11 cellular contexts compared by ENCODE assay signal in the genomic region with DNA sequence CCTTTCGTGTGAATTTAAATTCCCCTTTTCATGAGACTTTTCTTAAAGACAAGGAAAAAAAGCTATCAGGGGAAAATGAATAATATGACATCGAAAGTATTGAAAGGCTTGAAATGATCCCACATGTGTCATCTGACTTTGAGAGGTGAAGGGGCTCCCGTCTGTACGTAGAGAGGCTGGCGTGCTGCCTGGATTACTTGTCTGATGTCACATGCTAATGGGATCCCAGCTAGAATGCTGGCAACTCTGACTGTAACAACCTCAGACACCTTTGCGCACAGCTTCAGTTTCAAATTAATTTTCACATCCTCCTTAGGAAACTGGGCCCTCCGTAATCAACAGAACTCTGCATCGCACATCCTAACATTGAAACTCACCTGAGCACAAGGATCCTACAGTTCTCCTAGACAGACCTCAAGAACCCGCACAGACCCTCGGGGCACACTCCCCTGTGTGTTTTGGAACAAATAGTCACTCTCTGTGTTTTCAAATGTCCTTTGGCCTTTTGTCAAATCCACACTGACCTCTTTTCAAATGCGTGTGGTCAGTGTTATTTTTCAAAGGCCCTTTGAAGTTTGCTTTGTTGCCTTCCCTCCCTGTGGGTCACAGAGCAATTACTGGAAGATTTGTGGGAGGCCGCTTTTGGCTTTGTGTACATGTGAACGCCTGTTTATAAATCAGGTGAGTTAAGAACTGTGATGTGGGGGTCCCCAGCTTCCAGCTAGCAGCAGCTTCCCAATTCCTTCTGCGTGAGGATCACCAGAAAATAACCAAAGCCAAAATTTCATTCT.
DNase-seq lines count a peak whose midpoint lies in the region; ATAC-seq, FAIRE-seq and TF ChIP-seq lines count a peak whose summit lies in the region.
"Had no signal": no experiment of that assay in that cellular context is flagged by ENCODE, and none has a peak within 500 bp of the region (broad histone marks: within the 10 kb centered on the region; RNA-seq: fewer than 3 reads in every experiment).

No MANE protein-coding gene starts in this region.

- no peaks in the 10 kb centered on the region for H3K27me3 ChIP-seq in hepatocyte
- H3K27me3 ChIP-seq in skeletal muscle tissue (ENCODE audit: control insufficient read depth in 3 of 3, insufficient read depth in 3 of 3, low read length in 3 of 3), result no peaks in the 10 kb centered on the region
- H3K27me3 ChIP-seq in PC-3 (ENCODE audit: low read length), result no peaks in the 10 kb centered on the region
- H3K27me3 ChIP-seq: sigmoid colon had no signal

- H3K9me2 ChIP-seq in hepatocyte (replicated peaks; ENCODE audit: insufficient read depth) (no peaks in the 10 kb centered on the region), PC-3 (replicated peaks; ENCODE audit: low read length) (no peaks in the 10 kb centered on the region)

- BruUV-seq in PC-3 (replicated peaks; lab: Mats Ljungman, UMichigan), result no TSS peak

- intact Hi-C loops in PC-3 (cut with micrococcal nuclease), result no loop called here

- H3K4me1 ChIP-seq in hepatocyte (ENCODE audit: insufficient read depth) (peaks cover 25% of the 10 kb centered on the region), skeletal muscle tissue (ENCODE audit: control insufficient read depth in 3 of 3, insufficient read depth in 3 of 3, low read length in 3 of 3) (peaks cover 18 to 35% (median 25%) of the 10 kb centered on the region in 3 donors), PC-3 (ENCODE audit: insufficient read depth, low read length) (peaks cover 8% of the 10 kb centered on the region; the same call in 1 of the 2 replicates)

- no peak for ATAC-seq in PC-3

- H3F3A ChIP-seq in PC-3 (ENCODE audit: low read length, unreplicated experiment), result no peaks in the 10 kb centered on the region

- H3K4me3 ChIP-seq in hepatocyte, result no peak overlapping the region
- no peak overlapping the region for H3K4me3 ChIP-seq in skeletal muscle tissue (ENCODE audit: low read length in 3 of 3)
- H3K4me3 ChIP-seq in PC-3 (ENCODE audit: low read length), result no peak overlapping the region
- H3K4me3 ChIP-seq: sigmoid colon had no signal

- H3K36me3 ChIP-seq in hepatocyte (replicated peaks; ENCODE audit: insufficient read depth, low read depth) (no peaks in the 10 kb centered on the region), skeletal muscle tissue (ENCODE audit: control insufficient read depth in 3 of 3, insufficient read depth in 3 of 3, low read length in 3 of 3) (no peaks in the 10 kb centered on the region), PC-3 (ENCODE audit: low read depth, low read length) (no peaks in the 10 kb centered on the region)
- H3K36me3 ChIP-seq: sigmoid colon had no signal

- DNase-seq in NCI-H1105 treated with DMSO at 0.1 percent for 48 hours (lab: John Stamatoyannopoulos, UW), result peak; percentile 17
- no peak for DNase-seq in NCI-H1105 (lab: John Stamatoyannopoulos, UW)
- DNase-seq in SW480 (ENCODE audit: low spot score), result peak; percentile 77
- DNase-seq in hepatocyte (ENCODE audit: low spot score), result no peak
- no peak for DNase-seq in D721Med (ENCODE audit: insufficient read length, low spot score)
- DNase-seq in PC-3, result no peak
- no peak for DNase-seq in foreskin melanocyte
- DNase-seq: dermis blood vessel endothelial cell, sigmoid colon had no signal

- H3K27ac ChIP-seq in hepatocyte (peak overlapping the region; percentile 63), skeletal muscle tissue (ENCODE audit: low read depth, low read length) (peak overlapping the region; percentile 9), PC-3 (ENCODE audit: low read length) (no peak overlapping the region)
- H3K27ac ChIP-seq: 22Rv1 had no signal

- CTCF ChIA-PET in PC-3 (lab: Charles Lee), result no interaction called here

- TF ChIP-seq CTCF in hepatocyte (IDR thresholded peaks at IDR 0.05; ENCODE audit: poor library complexity) (no peak), D721Med (IDR thresholded peaks at IDR 0.05; ENCODE audit: insufficient read depth, missing control alignments) (no peak), PC-3 (conservative IDR thresholded peaks at IDR 0.05; ENCODE audit: low read depth, low read length) (no peak)

- H3K79me2 ChIP-seq in hepatocyte (no peaks in the 10 kb centered on the region), PC-3 (ENCODE audit: low read length) (no peaks in the 10 kb centered on the region)

- H3K9me3 ChIP-seq in hepatocyte (ENCODE audit: low read depth), result no peaks in the 10 kb centered on the region
- H3K9me3 ChIP-seq in skeletal muscle tissue (ENCODE audit: control insufficient read depth in 3 of 3, low read length in 3 of 3), result no peaks in the 10 kb centered on the region
- no peaks in the 10 kb centered on the region for H3K9me3 ChIP-seq in PC-3 (ENCODE audit: low read length)
- H3K9me3 ChIP-seq: sigmoid colon had no signal

- no peak overlapping the region for H2AFZ ChIP-seq in hepatocyte
- H2AFZ ChIP-seq in PC-3 (ENCODE audit: low read length), result no peak overlapping the region

- H3K4me2 ChIP-seq in hepatocyte (no peak overlapping the region), PC-3 (ENCODE audit: low read length) (no peak overlapping the region)

- 63% methylated on average over 14 of the region's 14 CpGs for WGBS in hepatocyte (ENCODE audit: low lambda C conversion rate, missing lambda C conversion rate)

- no peak overlapping the region for H3K9ac ChIP-seq in skeletal muscle tissue (ENCODE audit: low read depth in 1 of 3, low read length in 3 of 3)
- no peak overlapping the region for H3K9ac ChIP-seq in PC-3 (ENCODE audit: low read length)

- H4K20me1 ChIP-seq in hepatocyte (ENCODE audit: insufficient read depth, poor library complexity, severe bottlenecking) (no peaks in the 10 kb centered on the region), PC-3 (ENCODE audit: low read length) (no peaks in the 10 kb centered on the region)

- no peak for FAIRE-seq in D721Med (lab: Jason Lieb, UNC)

- POLR2A ChIA-PET in PC-3 (lab: Charles Lee; ENCODE audit: unreplicated experiment), result no interaction called here

Comparison
In these comparisons a context has a peak if more than half of its experiments do, and no peak if none do; other contexts are left out.
1. DNase-seq: peak in NCI-H1105 treated with DMSO at 0.1 percent for 48 hours (single experiment) and SW480 (single experiment); none in NCI-H1105 (single experiment), hepatocyte (single experiment), D721Med (single experiment), PC-3 (single experiment) and foreskin melanocyte (single experiment).